9 cellular contexts compared by ENCODE assay signal in the genomic region with DNA sequence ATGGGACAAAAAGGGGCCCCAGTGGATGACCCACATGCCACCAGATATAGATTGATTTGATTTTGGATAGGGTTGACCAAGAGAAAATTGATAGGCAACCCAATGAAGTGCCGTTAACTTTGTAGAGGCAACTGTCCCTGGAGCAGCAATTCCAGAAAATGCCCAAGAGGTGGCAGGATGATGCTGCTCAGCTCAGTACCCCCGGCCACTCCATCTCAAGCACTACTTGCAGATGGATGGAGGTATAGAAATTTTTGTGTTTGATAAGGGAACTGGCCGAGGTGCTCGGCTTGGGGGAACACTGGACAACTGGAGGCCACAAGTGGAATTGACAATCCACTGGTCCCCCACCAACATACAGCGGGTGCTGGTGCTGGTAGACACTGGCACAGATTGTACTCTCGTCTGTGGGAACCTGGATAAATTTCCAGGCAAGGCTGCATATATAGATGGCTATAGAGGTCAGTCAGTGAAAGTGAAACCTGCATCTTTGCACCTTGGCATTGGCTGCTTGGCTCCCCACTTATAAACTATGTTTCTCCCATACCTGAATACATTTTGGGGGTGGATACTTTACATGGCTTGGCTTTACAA.
DNase-seq lines count a peak whose midpoint lies in the region; ATAC-seq, FAIRE-seq and TF ChIP-seq lines count a peak whose summit lies in the region.
"Had no signal": no experiment of that assay in that cellular context is flagged by ENCODE, and none has a peak within 500 bp of the region (broad histone marks: within the 10 kb centered on the region; RNA-seq: fewer than 3 reads in every experiment).

No MANE protein-coding gene starts in this region.

- H3K27me3 Mint-ChIP-seq in activated CD8-positive, alpha-beta memory T cell treated with anti-CD3 and anti-CD28 coated beads, Interleukin-2, amount 10 ng/mL, durations not matched to agents 7 days and 5 days = no peaks in the 10 kb centered on the region
- H3K27me3 Mint-ChIP-seq in stimulated activated naive B cell treated with anti-CD40 and anti-IgM and Interleukin-4, amounts not matched to agents 10 μg/mL and 1 μg/mL and 100 μg/mL, for 72 hours = no peaks in the 10 kb centered on the region
- H3K27me3 Mint-ChIP-seq: dendritic cell treated with granulocyte-macrophage colony-stimulating factor and Interleukin-4, amounts not matched to agents 40 ng/mL and 50 ng/mL, for 4 days had no signal

- no peak overlapping the region for H3K9ac ChIP-seq in keratinocyte (ENCODE audit: control insufficient read depth, extremely low read depth, insufficient read depth, low read length)

- H3K36me3 ChIP-seq in OCI-LY7 (ENCODE audit: insufficient read depth, low read length) = no peaks in the 10 kb centered on the region
- H3K36me3 ChIP-seq in breast epithelium = no peaks in the 10 kb centered on the region
- no peaks in the 10 kb centered on the region for H3K36me3 ChIP-seq in keratinocyte (ENCODE audit: control insufficient read depth in 2 of 2, extremely low read depth in 1 of 2, insufficient read depth in 2 of 2, low read length in 2 of 2)

- peaks cover 10% of the 10 kb centered on the region for H3K9me3 Mint-ChIP-seq in activated CD8-positive, alpha-beta memory T cell treated with anti-CD3 and anti-CD28 coated beads, Interleukin-2, amount 10 ng/mL, durations not matched to agents 7 days and 5 days (ENCODE audit: low read depth)
- H3K9me3 Mint-ChIP-seq in stimulated activated naive B cell treated with anti-CD40 and anti-IgM and Interleukin-4, amounts not matched to agents 10 μg/mL and 1 μg/mL and 100 μg/mL, for 72 hours = peaks cover 9 to 11% of the 10 kb centered on the region in 2 donors

- H3K4me1 Mint-ChIP-seq in activated CD8-positive, alpha-beta memory T cell treated with anti-CD3 and anti-CD28 coated beads, Interleukin-2, amount 10 ng/mL, durations not matched to agents 7 days and 5 days = peaks cover 28% of the 10 kb centered on the region
- peaks cover 7 to 9% of the 10 kb centered on the region in 2 donors for H3K4me1 Mint-ChIP-seq in stimulated activated naive B cell treated with anti-CD40 and anti-IgM and Interleukin-4, amounts not matched to agents 10 μg/mL and 1 μg/mL and 100 μg/mL, for 72 hours

- FAIRE-seq in keratinocyte (lab: Jason Lieb, UNC) = no peak

- H3K27ac Mint-ChIP-seq in activated CD8-positive, alpha-beta memory T cell treated with anti-CD3 and anti-CD28 coated beads, Interleukin-2, amount 10 ng/mL, durations not matched to agents 7 days and 5 days = no peak overlapping the region
- no peak overlapping the region for H3K27ac Mint-ChIP-seq in stimulated activated naive B cell treated with anti-CD40 and anti-IgM and Interleukin-4, amounts not matched to agents 10 μg/mL and 1 μg/mL and 100 μg/mL, for 72 hours
- H3K27ac Mint-ChIP-seq: dendritic cell treated with granulocyte-macrophage colony-stimulating factor and Interleukin-4, amounts not matched to agents 40 ng/mL and 50 ng/mL, for 4 days had no signal

- peak; percentile 40 for ATAC-seq in activated CD8-positive, alpha-beta memory T cell treated with anti-CD3 and anti-CD28 coated beads, Interleukin-2, amount 10 ng/mL, durations not matched to agents 7 days and 5 days
- ATAC-seq in HG03442 (IDR thresholded peaks at IDR 0.05; ENCODE audit: unreplicated experiment) = peak; percentile 64
- ATAC-seq in stimulated activated naive B cell treated with anti-CD40 and anti-IgM and Interleukin-4, amounts not matched to agents 10 μg/mL and 1 μg/mL and 100 μg/mL, for 72 hours (replicated peaks) = peak; percentile 56 to 67

- H3K27ac ChIP-seq in OCI-LY7 (ENCODE audit: low read depth, low read length, poor library complexity, severe bottlenecking) = no peak overlapping the region
- H3K27ac ChIP-seq in breast epithelium = no peak overlapping the region
- no peak overlapping the region for H3K27ac ChIP-seq in keratinocyte (ENCODE audit: control insufficient read depth, insufficient read depth, low read length)

- H3K4me3 Mint-ChIP-seq in activated CD8-positive, alpha-beta memory T cell treated with anti-CD3 and anti-CD28 coated beads, Interleukin-2, amount 10 ng/mL, durations not matched to agents 7 days and 5 days = no peak overlapping the region
- H3K4me3 Mint-ChIP-seq in stimulated activated naive B cell treated with anti-CD40 and anti-IgM and Interleukin-4, amounts not matched to agents 10 μg/mL and 1 μg/mL and 100 μg/mL, for 72 hours = no peak overlapping the region
- H3K4me3 Mint-ChIP-seq: dendritic cell treated with granulocyte-macrophage colony-stimulating factor and Interleukin-4, amounts not matched to agents 40 ng/mL and 50 ng/mL, for 4 days had no signal

- no peaks in the 10 kb centered on the region for H3K9me1 ChIP-seq in keratinocyte (ENCODE audit: control insufficient read depth, extremely low read depth, insufficient read depth, low read length)

- H4K20me1 ChIP-seq in OCI-LY7 (ENCODE audit: insufficient read depth, low read length) (no peaks in the 10 kb centered on the region), keratinocyte (ENCODE audit: control insufficient read depth, extremely low read depth, insufficient read depth, low read length) (no peaks in the 10 kb centered on the region)

- H2AFZ ChIP-seq in OCI-LY7 (ENCODE audit: low read length) = no peak overlapping the region
- no peak overlapping the region for H2AFZ ChIP-seq in keratinocyte (ENCODE audit: control insufficient read depth, low read length)

- intact Hi-C loops in OCI-LY7 (cut with micrococcal nuclease; ENCODE audit: unreplicated experiment) (loop anchor here (2.0 to 10.0 kb wide), 2 partner anchors 273 to 349 kb away; no protein-coding TSS in a partner anchor), breast epithelium (cut with DNase I; ENCODE audit: low total_unique reads) (no loop called here)

- H3K4me1 ChIP-seq in OCI-LY7 (ENCODE audit: insufficient read depth, low read length, poor library complexity, severe bottlenecking) = no peaks in the 10 kb centered on the region
- H3K4me1 ChIP-seq in breast epithelium = no peaks in the 10 kb centered on the region
- peaks cover 3% of the 10 kb centered on the region for H3K4me1 ChIP-seq in keratinocyte (ENCODE audit: control insufficient read depth, extremely low read depth, insufficient read depth, low read length)

- H3K4me2 ChIP-seq in OCI-LY7 (ENCODE audit: low read length) (no peak overlapping the region), keratinocyte (ENCODE audit: control insufficient read depth, extremely low read depth, insufficient read depth, low read depth, low read length) (no peak overlapping the region)

- no peaks in the 10 kb centered on the region for H3K9me2 ChIP-seq in OCI-LY7 (ENCODE audit: insufficient read depth, low read length)

- TF ChIP-seq POLR2A in breast epithelium (IDR thresholded peaks at IDR 0.05) = no peak

- TF ChIP-seq CTCF in OCI-LY7 (conservative IDR thresholded peaks at IDR 0.05; ENCODE audit: low read length) (peak; percentile 73), breast epithelium (IDR thresholded peaks at IDR 0.05) (peak in 2 of 3 donors; percentile 42 to 63), keratinocyte (optimal IDR thresholded peaks at IDR 0.05 in 1 of 3, IDR thresholded peaks at IDR 0.05 in 1 of 3, conservative IDR thresholded peaks at IDR 0.05 in 1 of 3; ENCODE audit: extremely low read depth in 1 of 3, insufficient read depth in 2 of 3, low read length in 3 of 3) (peak; percentile 65 to 87 (median 74))

- CTCF ChIA-PET in activated CD8-positive, alpha-beta memory T cell treated with anti-CD3 and anti-CD28 coated beads, Interleukin-2, amount 10 ng/mL, durations not matched to agents 7 days and 5 days (lab: Charles Lee) = no interaction called here
- CTCF ChIA-PET in OCI-LY7 (lab: Charles Lee; ENCODE audit: unreplicated experiment) = no interaction called here

- POLR2A ChIA-PET in OCI-LY7 (lab: Charles Lee) = no interaction called here

- H3K36me3 Mint-ChIP-seq in activated CD8-positive, alpha-beta memory T cell treated with anti-CD3 and anti-CD28 coated beads, Interleukin-2, amount 10 ng/mL, durations not matched to agents 7 days and 5 days = peaks cover 16% of the 10 kb centered on the region
- peaks cover 11 to 12% of the 10 kb centered on the region in 2 donors for H3K36me3 Mint-ChIP-seq in stimulated activated naive B cell treated with anti-CD40 and anti-IgM and Interleukin-4, amounts not matched to agents 10 μg/mL and 1 μg/mL and 100 μg/mL, for 72 hours

- H3K79me2 ChIP-seq in OCI-LY7 (ENCODE audit: insufficient read depth, low read depth, low read length) (no peaks in the 10 kb centered on the region), keratinocyte (ENCODE audit: control insufficient read depth, insufficient read depth, low read length) (no peaks in the 10 kb centered on the region)

- no TSS peak for BruUV-seq in OCI-LY7 (replicated peaks; lab: Mats Ljungman, UMichigan)

- dilution Hi-C loops in keratinocyte (cut with MboI; ENCODE audit: extremely low pct_ligation_motif_present, low sequenced_read_pairs) = no loop called here

- H3K4me3 ChIP-seq in OCI-LY7 (ENCODE audit: low read depth, low read length, poor library complexity, severe bottlenecking) (no peak overlapping the region), breast epithelium (no peak overlapping the region), keratinocyte (ENCODE audit: control insufficient read depth in 2 of 3, extremely low read depth in 1 of 3, insufficient read depth in 2 of 3, low read depth in 1 of 3, low read length in 3 of 3) (no peak overlapping the region)

- no peaks in the 10 kb centered on the region for H3K27me3 ChIP-seq in breast epithelium
- no peaks in the 10 kb centered on the region for H3K27me3 ChIP-seq in keratinocyte (ENCODE audit: control insufficient read depth, extremely low read depth, insufficient read depth, low read length)

- peak; percentile 55 for DNase-seq in activated CD8-positive, alpha-beta memory T cell treated with anti-CD3 and anti-CD28 coated beads, Interleukin-2, amount 10 ng/mL, durations not matched to agents 7 days and 5 days
- no peak for DNase-seq in activated CD8-positive, alpha-beta memory T cell treated with anti-CD3 and anti-CD28 coated beads, Interleukin-2, amount 50 U/mL, for 4 hours
- DNase-seq in OCI-LY7 (ENCODE audit: low spot score) (peak; percentile 44), breast epithelium (ENCODE audit: low spot score in 2 of 2) (no peak), keratinocyte (ENCODE audit: low read depth, low spot score) (no peak)
- DNase-seq in stimulated activated naive B cell treated with anti-CD40 and anti-IgM and Interleukin-4, amounts not matched to agents 10 μg/mL and 1 μg/mL and 100 μg/mL, for 72 hours = no peak
- no peak for DNase-seq in activated CD8-positive, alpha-beta memory T cell treated with anti-CD3 and anti-CD28 coated beads, Interleukin-2, amount 50 U/mL, for 48 hours

- peaks cover 18% of the 10 kb centered on the region; the same call in 1 of the 2 replicates for H3K9me3 ChIP-seq in OCI-LY7 (ENCODE audit: low read length)
- H3K9me3 ChIP-seq in breast epithelium = no peaks in the 10 kb centered on the region
- no peaks in the 10 kb centered on the region for H3K9me3 ChIP-seq in keratinocyte (ENCODE audit: control insufficient read depth, low read depth, low read length)

Comparison
In these comparisons a context has a peak if more than half of its experiments do, and no peak if none do; other contexts are left out.
1. DNase-seq: peak in activated CD8-positive, alpha-beta memory T cell treated with anti-CD3 and anti-CD28 coated beads, Interleukin-2, amount 10 ng/mL, durations not matched to agents 7 days and 5 days (single experiment) and OCI-LY7 (single experiment); none in activated CD8-positive, alpha-beta memory T cell treated with anti-CD3 and anti-CD28 coated beads, Interleukin-2, amount 50 U/mL, for 4 hours (single experiment), breast epithelium (0 of 2), keratinocyte (single experiment), stimulated activated naive B cell treated with anti-CD40 and anti-IgM and Interleukin-4, amounts not matched to agents 10 μg/mL and 1 μg/mL and 100 μg/mL, for 72 hours (single experiment) and activated CD8-positive, alpha-beta memory T cell treated with anti-CD3 and anti-CD28 coated beads, Interleukin-2, amount 50 U/mL, for 48 hours (single experiment).
2. Peak in every context shown above with its lines, with median percentiles within 50 percentile points of each other: ATAC-seq and CTCF ChIP-seq.